ENCODE assay signal across 13 cellular contexts in genomic region chr1:115411388-115412063, GRCh38.
DNase-seq lines count a peak whose midpoint lies in the region; ATAC-seq and TF ChIP-seq lines count a peak whose summit lies in the region.
"Had no signal": no experiment of that assay in that cellular context is flagged by ENCODE, and none has a peak within 500 bp of the region (broad histone marks: within the 10 kb centered on the region; RNA-seq: fewer than 3 reads in every experiment).

No MANE protein-coding gene starts in this region.

- peak; percentile 9 for DNase-seq in activated CD4-positive, alpha-beta T cell treated with anti-CD3 and anti-CD28 coated beads for 48 hours
- DNase-seq in activated CD4-positive, alpha-beta T cell treated with anti-CD3 and anti-CD28 coated beads, Interleukin-2, amount 10 ng/mL, durations not matched to agents 7 days and 5 days: no peak
- DNase-seq in OCI-LY7 (ENCODE audit: low spot score): peak; percentile 1
- DNase-seq in renal cortical epithelial cell (ENCODE audit: low read depth): peak; percentile 100
- no peak for DNase-seq in caudate nucleus (lab: John Stamatoyannopoulos, UW)
- no peak for DNase-seq in GM23338 (ENCODE audit: low spot score)
- DNase-seq in hippocampal formation (lab: John Stamatoyannopoulos, UW): no peak
- DNase-seq: activated effector memory CD4-positive, alpha-beta T cell treated with anti-CD3 and anti-CD28 coated beads, Interleukin-2, amount 50 U/mL, for 16 hours; effector memory CD4-positive, alpha-beta T cell; uterus had no signal

- H4K20me1 ChIP-seq in OCI-LY7 (ENCODE audit: insufficient read depth, low read length) (no peaks in the 10 kb centered on the region), GM23338 (replicated peaks; ENCODE audit: insufficient read depth) (no peaks in the 10 kb centered on the region)

- POLR2A ChIA-PET in activated CD4-positive, alpha-beta T cell treated with anti-CD3 and anti-CD28 coated beads, Interleukin-2, amount 10 ng/mL, durations not matched to agents 7 days and 5 days (lab: Charles Lee): no interaction called here
- POLR2A ChIA-PET in OCI-LY7 (lab: Charles Lee): no interaction called here

- H3K36me3 ChIP-seq in OCI-LY7 (ENCODE audit: insufficient read depth, low read length) (no peaks in the 10 kb centered on the region), GM23338 (ENCODE audit: insufficient read depth) (0 out of 2 replicates have a peak, but pooled peaks cover under 1% of the 10 kb centered on the region)
- H3K36me3 ChIP-seq: uterus had no signal

- H3K4me2 ChIP-seq in OCI-LY7 (ENCODE audit: low read length) (no peak overlapping the region), GM23338 (no peak overlapping the region)
- H3K4me2 ChIP-seq: KMS-11 had no signal

- H3K9me3 Mint-ChIP-seq in activated CD4-positive, alpha-beta T cell treated with anti-CD3 and anti-CD28 coated beads, Interleukin-2, amount 10 ng/mL, durations not matched to agents 7 days and 5 days: no peaks in the 10 kb centered on the region
- H3K9me3 Mint-ChIP-seq in GM23338: 0 out of 3 replicates have a peak, but pooled peaks cover 3% of the 10 kb centered on the region

- H3K79me2 ChIP-seq in OCI-LY7 (ENCODE audit: insufficient read depth, low read depth, low read length): no peaks in the 10 kb centered on the region
- H3K79me2 ChIP-seq in GM23338 (replicated peaks; ENCODE audit: insufficient read depth): no peaks in the 10 kb centered on the region
- H3K79me2 ChIP-seq: parathyroid adenoma had no signal

- no peaks in the 10 kb centered on the region for H3K4me1 ChIP-seq in OCI-LY7 (ENCODE audit: insufficient read depth, low read length, poor library complexity, severe bottlenecking)
- no peaks in the 10 kb centered on the region for H3K4me1 ChIP-seq in GM23338 (ENCODE audit: insufficient read depth)
- H3K4me1 ChIP-seq: uterus had no signal

- no peaks in the 10 kb centered on the region for H3K36me3 Mint-ChIP-seq in activated CD4-positive, alpha-beta T cell treated with anti-CD3 and anti-CD28 coated beads, Interleukin-2, amount 10 ng/mL, durations not matched to agents 7 days and 5 days (ENCODE audit: low read depth)
- no peaks in the 10 kb centered on the region for H3K36me3 Mint-ChIP-seq in GM23338 (ENCODE audit: low read depth)

- H3K27me3 Mint-ChIP-seq in activated CD4-positive, alpha-beta T cell treated with anti-CD3 and anti-CD28 coated beads, Interleukin-2, amount 10 ng/mL, durations not matched to agents 7 days and 5 days: no peaks in the 10 kb centered on the region
- H3K27me3 Mint-ChIP-seq in GM23338 (ENCODE audit: insufficient read depth, low read depth, poor library complexity): peaks cover 2% of the 10 kb centered on the region

- no peak overlapping the region for H3K27ac Mint-ChIP-seq in activated CD4-positive, alpha-beta T cell treated with anti-CD3 and anti-CD28 coated beads, Interleukin-2, amount 10 ng/mL, durations not matched to agents 7 days and 5 days
- H3K27ac Mint-ChIP-seq in GM23338: no peak overlapping the region

- TF ChIP-seq CTCF in OCI-LY7 (conservative IDR thresholded peaks at IDR 0.05; ENCODE audit: low read length) (no peak), GM23338 (conservative IDR thresholded peaks at IDR 0.05; ENCODE audit: low read depth in 2 of 2) (no peak)

- H3K4me1 Mint-ChIP-seq in activated CD4-positive, alpha-beta T cell treated with anti-CD3 and anti-CD28 coated beads, Interleukin-2, amount 10 ng/mL, durations not matched to agents 7 days and 5 days: no peaks in the 10 kb centered on the region
- peaks cover 9% of the 10 kb centered on the region for H3K4me1 Mint-ChIP-seq in GM23338

- H3K27me3 ChIP-seq in GM23338 (ENCODE audit: insufficient read depth): no peaks in the 10 kb centered on the region
- H3K27me3 ChIP-seq: uterus had no signal

- H2AFZ ChIP-seq in OCI-LY7 (ENCODE audit: low read length): no peak overlapping the region; the same call in 1 of the 2 replicates
- H2AFZ ChIP-seq in GM23338: no peak overlapping the region
- H2AFZ ChIP-seq: parathyroid adenoma had no signal

- BruUV-seq in OCI-LY7 (replicated peaks; lab: Mats Ljungman, UMichigan): no TSS peak

- H3K9me3 ChIP-seq in OCI-LY7 (ENCODE audit: low read length): no peaks in the 10 kb centered on the region
- H3K9me3 ChIP-seq: uterus had no signal

- CTCF ChIA-PET in activated CD4-positive, alpha-beta T cell treated with anti-CD3 and anti-CD28 coated beads, Interleukin-2, amount 10 ng/mL, durations not matched to agents 7 days and 5 days (lab: Charles Lee): no interaction called here
- CTCF ChIA-PET in OCI-LY7 (lab: Charles Lee; ENCODE audit: unreplicated experiment): no interaction called here

- H3K9me2 ChIP-seq in OCI-LY7 (ENCODE audit: insufficient read depth, low read length) (no peaks in the 10 kb centered on the region), GM23338 (ENCODE audit: insufficient read depth) (0 out of 2 replicates have a peak, but pooled peaks cover 5% of the 10 kb centered on the region)

- no peak overlapping the region for H3K27ac ChIP-seq in OCI-LY7 (ENCODE audit: low read depth, low read length, poor library complexity, severe bottlenecking)
- no peak overlapping the region for H3K27ac ChIP-seq in caudate nucleus (ENCODE audit: low read depth, low read length)
- no peak overlapping the region for H3K27ac ChIP-seq in GM23338 (ENCODE audit: low read depth)
- H3K27ac ChIP-seq: KMS-11, parathyroid adenoma, uterus had no signal

- no peaks in the 10 kb centered on the region for H3F3A ChIP-seq in GM23338 (replicated peaks; ENCODE audit: low read depth)

- intact Hi-C loops in OCI-LY7 (cut with micrococcal nuclease; ENCODE audit: unreplicated experiment): no loop called here

- no peak overlapping the region for H3K4me3 Mint-ChIP-seq in activated CD4-positive, alpha-beta T cell treated with anti-CD3 and anti-CD28 coated beads, Interleukin-2, amount 10 ng/mL, durations not matched to agents 7 days and 5 days
- no peak overlapping the region for H3K4me3 Mint-ChIP-seq in GM23338

- no peak overlapping the region for H3K4me3 ChIP-seq in OCI-LY7 (ENCODE audit: low read depth, low read length, poor library complexity, severe bottlenecking)
- H3K4me3 ChIP-seq in GM23338: no peak overlapping the region
- H3K4me3 ChIP-seq: uterus had no signal

- ATAC-seq in esophagus mucosa: peak; percentile 92
- no peak for ATAC-seq in GM23338

TF ChIP-seq in GM23338, 12 proteins besides CTCF, POLR2A, EP300 and RAD21 (continues in another document):
- TF ChIP-seq ZNF331 (CRISPR knock-in tag; IDR thresholded peaks at IDR 0.05; ENCODE audit: low read depth) (no peak), ZNF114 (CRISPR knock-in tag; IDR thresholded peaks at IDR 0.05) (no peak), REST (IDR thresholded peaks at IDR 0.05; ENCODE audit: unreplicated experiment) (no peak), JUNB (IDR thresholded peaks at IDR 0.05; ENCODE audit: unreplicated experiment) (no peak), EZH2phosphoT487 (IDR thresholded peaks at IDR 0.05; ENCODE audit: unreplicated experiment) (no peak), EZH2 (IDR thresholded peaks at IDR 0.05; ENCODE audit: low read depth, unreplicated experiment) (no peak), NANOG (IDR thresholded peaks at IDR 0.05; ENCODE audit: borderline replicate concordance) (no peak), CREB1 (CRISPR knock-in tag; IDR thresholded peaks at IDR 0.05; ENCODE audit: low read depth) (no peak), ETS1 (IDR thresholded peaks at IDR 0.05) (no peak), POLR2AphosphoS5 (IDR thresholded peaks at IDR 0.05; ENCODE audit: low read depth) (no peak), STAT1 (IDR thresholded peaks at IDR 0.05; ENCODE audit: unreplicated experiment) (no peak)

Comparison
In these comparisons a context has a peak if more than half of its experiments do, and no peak if none do; other contexts are left out.
1. DNase-seq: peak in activated CD4-positive, alpha-beta T cell treated with anti-CD3 and anti-CD28 coated beads for 48 hours (single experiment), OCI-LY7 (single experiment) and renal cortical epithelial cell (single experiment); none in activated CD4-positive, alpha-beta T cell treated with anti-CD3 and anti-CD28 coated beads, Interleukin-2, amount 10 ng/mL, durations not matched to agents 7 days and 5 days (single experiment), caudate nucleus (0 of 61), GM23338 (single experiment) and hippocampal formation (0 of 2).